In the genomic region with DNA sequence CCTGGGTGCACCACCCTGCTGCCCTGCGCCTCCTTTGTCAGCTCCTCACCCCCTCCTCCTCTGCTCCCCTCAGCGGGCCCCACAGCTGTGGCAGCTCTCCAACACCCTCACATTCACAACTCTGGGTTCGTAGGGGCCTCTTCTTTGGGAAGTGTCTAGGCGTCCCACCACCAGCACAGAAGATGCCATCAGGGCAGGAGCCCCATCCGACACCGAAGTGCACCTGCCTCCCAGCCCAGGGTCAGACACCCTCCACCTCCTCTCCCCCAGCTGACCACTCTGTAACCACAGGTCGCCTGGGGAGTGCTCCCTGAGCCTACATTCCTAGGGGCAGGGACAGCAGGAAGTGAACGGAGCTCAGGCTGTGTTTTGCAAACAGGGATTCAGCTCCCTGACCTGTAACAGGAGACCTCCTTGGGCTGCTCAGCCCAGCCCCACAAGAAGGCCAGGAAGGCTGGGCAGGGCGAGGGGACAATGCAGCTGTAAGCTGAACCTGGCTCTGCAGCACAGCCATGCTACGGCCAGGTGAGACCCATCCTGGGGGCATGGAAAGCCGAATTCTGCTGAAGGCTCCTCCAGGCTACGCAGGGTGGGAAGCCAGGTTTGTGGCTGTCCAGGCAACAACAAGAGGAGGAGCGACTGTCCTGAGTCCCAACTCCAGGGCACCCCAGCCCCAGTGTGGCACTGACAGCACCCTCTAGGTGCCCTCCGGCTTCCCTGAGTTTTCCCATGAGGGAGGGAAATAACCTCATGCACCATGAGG, we compare ENCODE assay signal across 21 cellular contexts.
DNase-seq lines count a peak whose midpoint lies in the region; ATAC-seq and TF ChIP-seq lines count a peak whose summit lies in the region.
"Had no signal": no experiment of that assay in that cellular context is flagged by ENCODE, and none has a peak within 500 bp of the region (broad histone marks: within the 10 kb centered on the region; RNA-seq: fewer than 3 reads in every experiment).

No MANE protein-coding gene starts in this region.

- peak overlapping the region; percentile 85; the same call in 1 of the 2 replicates for H3K27ac ChIP-seq in VCaP
- no peak overlapping the region for H3K27ac ChIP-seq in trophoblast cell (ENCODE audit: low read depth, low read length)
- H3K27ac ChIP-seq: HL-60, KMS-11 had no signal

- DNase-seq in GM13976 (ENCODE audit: low spot score) (peak; percentile 56), trophoblast cell (no peak)
- DNase-seq in activated T-helper 1 cell treated with anti-CD3 and anti-CD28 coated beads, Interleukin-12 subunit alpha, Interleukin-12 subunit beta, Interleukin-2, Interleukin-4 antibody, amounts not matched to agents 30 ng/mL and 10 ng/mL and 1 ng/mL, durations not matched to agents 14 hours and 24 hours and 36 hours (ENCODE audit: low spot score) = no peak
- DNase-seq in stimulated activated naive CD4-positive, alpha-beta T cell (lab: John Stamatoyannopoulos, UW) = no peak
- DNase-seq in activated T-cell treated with anti-CD3 and anti-CD28 coated beads, Interleukin-2, amount 50 U/mL, for 48 hours = no peak
- DNase-seq: COR-L47, DMS153, EL, HCEC 1CT, NCI-H1092 treated with DMSO at 0.1 percent for 48 hours, NCI-H1694, NCI-H2107, NCI-H446, NCI-H748 treated with DMSO at 0.1 percent for 48 hours, Right ventricle myocardium superior had no signal

- H4K91ac ChIP-seq in trophoblast cell (ENCODE audit: low read depth, low read length) = no peak overlapping the region

- H4K12ac ChIP-seq in trophoblast cell (ENCODE audit: low read depth, low read length) = no peak overlapping the region

- TF ChIP-seq CTCF in GM13976 (IDR thresholded peaks at IDR 0.05; ENCODE audit: borderline replicate concordance, control extremely low read depth, extremely low read depth, insufficient read depth, missing control alignments) = no peak
- TF ChIP-seq CTCF in VCaP (conservative IDR thresholded peaks at IDR 0.05) = no peak

- no peak overlapping the region for H4K8ac ChIP-seq in trophoblast cell (ENCODE audit: low read depth, low read length)

- H3K79me2 ChIP-seq in trophoblast cell (ENCODE audit: control insufficient read depth, insufficient read depth, low read length, poor library complexity) = no peaks in the 10 kb centered on the region

- H3K4me1 Mint-ChIP-seq in activated T-helper 1 cell treated with anti-CD3 and anti-CD28 coated beads, Interleukin-12 subunit alpha, Interleukin-12 subunit beta, Interleukin-2, Interleukin-4 antibody, amounts not matched to agents 30 ng/mL and 10 ng/mL and 1 ng/mL, durations not matched to agents 14 hours and 24 hours and 36 hours (ENCODE audit: low read depth) = no peaks in the 10 kb centered on the region
- H3K4me1 Mint-ChIP-seq: CD14-positive monocyte had no signal

- no peak overlapping the region for H2BK120ac ChIP-seq in trophoblast cell (ENCODE audit: insufficient read depth, low read length, poor library complexity)

- no peak overlapping the region for H3K18ac ChIP-seq in trophoblast cell (ENCODE audit: low read length)

- H3K9me3 Mint-ChIP-seq in activated T-helper 1 cell treated with anti-CD3 and anti-CD28 coated beads, Interleukin-12 subunit alpha, Interleukin-12 subunit beta, Interleukin-2, Interleukin-4 antibody, amounts not matched to agents 30 ng/mL and 10 ng/mL and 1 ng/mL, durations not matched to agents 14 hours and 24 hours and 36 hours = no peaks in the 10 kb centered on the region

- H3K27me3 ChIP-seq in trophoblast cell (ENCODE audit: insufficient read depth, low read length) = no peaks in the 10 kb centered on the region

- in situ Hi-C loops in GM13976 (cut with MboI; ENCODE audit: low sequenced_read_pairs, unreplicated experiment) = no loop called here

- no peak overlapping the region for H3K14ac ChIP-seq in trophoblast cell (ENCODE audit: low read length)

- no peak overlapping the region for H3K4ac ChIP-seq in trophoblast cell (ENCODE audit: low read depth, low read length)

- ATAC-seq in activated CD4-positive, CD25-positive, alpha-beta regulatory T cell treated with anti-CD3 and anti-CD28 coated beads, Interleukin-2, amount 50 U/mL, for 24 hours = no peak

- H3K4me3 Mint-ChIP-seq in activated T-helper 1 cell treated with anti-CD3 and anti-CD28 coated beads, Interleukin-12 subunit alpha, Interleukin-12 subunit beta, Interleukin-2, Interleukin-4 antibody, amounts not matched to agents 30 ng/mL and 10 ng/mL and 1 ng/mL, durations not matched to agents 14 hours and 24 hours and 36 hours = no peak overlapping the region
- H3K4me3 Mint-ChIP-seq: CD14-positive monocyte had no signal

- no peak overlapping the region for H2BK5ac ChIP-seq in trophoblast cell (ENCODE audit: low read depth, low read length, poor library complexity)

- peaks cover 0 to 3% of the 10 kb centered on the region in 2 experiments for H3K36me3 ChIP-seq in trophoblast cell (ENCODE audit: control insufficient read depth in 1 of 2, insufficient read depth in 2 of 2, low read length in 2 of 2)

- no CpG with 5 or more reads among the region's 14 CpGs for WGBS in trophoblast cell (ENCODE audit: extremely low coverage, insufficient coverage, insufficient read length)

- H3K9me3 ChIP-seq in iPS-18c (ENCODE audit: control insufficient read depth, insufficient read depth, low read length) (peaks cover 58% of the 10 kb centered on the region), trophoblast cell (ENCODE audit: insufficient read depth, low read depth, low read length) (peaks cover 27% of the 10 kb centered on the region)

- H3K4me3 ChIP-seq in iPS-18c (ENCODE audit: insufficient read depth, low read depth, low read length) = peak overlapping the region; percentile 36; the same call in 1 of the 2 replicates
- peak overlapping the region; percentile 55 for H3K4me3 ChIP-seq in trophoblast cell (ENCODE audit: low read depth, low read length)

- no peak overlapping the region for H2BK12ac ChIP-seq in trophoblast cell (ENCODE audit: low read length)

- intact Hi-C loops in activated T-helper 1 cell treated with anti-CD3 and anti-CD28 coated beads, Interleukin-12 subunit alpha, Interleukin-12 subunit beta, Interleukin-2, Interleukin-4 antibody, amounts not matched to agents 30 ng/mL and 10 ng/mL and 1 ng/mL, durations not matched to agents 14 hours and 24 hours and 36 hours (cut with micrococcal nuclease) = no loop called here

- H3K9ac ChIP-seq in trophoblast cell (ENCODE audit: low read length) = no peak overlapping the region
- H3K9ac ChIP-seq: KMS-11 had no signal

- no peak overlapping the region for H2AFZ ChIP-seq in trophoblast cell (ENCODE audit: insufficient read depth, low read length, poor library complexity)

- no peak overlapping the region for H3K4me2 ChIP-seq in trophoblast cell (ENCODE audit: low read length)
- H3K4me2 ChIP-seq: KMS-11 had no signal

- H3K36me3 Mint-ChIP-seq in activated T-helper 1 cell treated with anti-CD3 and anti-CD28 coated beads, Interleukin-12 subunit alpha, Interleukin-12 subunit beta, Interleukin-2, Interleukin-4 antibody, amounts not matched to agents 30 ng/mL and 10 ng/mL and 1 ng/mL, durations not matched to agents 14 hours and 24 hours and 36 hours (ENCODE audit: low read depth) = no peaks in the 10 kb centered on the region
- H3K36me3 Mint-ChIP-seq: CD14-positive monocyte had no signal

- H3K27me3 Mint-ChIP-seq in activated T-helper 1 cell treated with anti-CD3 and anti-CD28 coated beads, Interleukin-12 subunit alpha, Interleukin-12 subunit beta, Interleukin-2, Interleukin-4 antibody, amounts not matched to agents 30 ng/mL and 10 ng/mL and 1 ng/mL, durations not matched to agents 14 hours and 24 hours and 36 hours (ENCODE audit: insufficient read depth) = no peaks in the 10 kb centered on the region

- H3K23ac ChIP-seq in trophoblast cell (ENCODE audit: low read length) = no peak overlapping the region

- no peak overlapping the region for H2AK5ac ChIP-seq in trophoblast cell (ENCODE audit: low read length)

- no peaks in the 10 kb centered on the region for H3K4me1 ChIP-seq in trophoblast cell (ENCODE audit: control insufficient read depth in 1 of 2, insufficient read depth in 2 of 2, low read length in 2 of 2)

- no peaks in the 10 kb centered on the region for H3K79me1 ChIP-seq in trophoblast cell (ENCODE audit: low read length)

- no peak overlapping the region for H3K27ac Mint-ChIP-seq in activated T-helper 1 cell treated with anti-CD3 and anti-CD28 coated beads, Interleukin-12 subunit alpha, Interleukin-12 subunit beta, Interleukin-2, Interleukin-4 antibody, amounts not matched to agents 30 ng/mL and 10 ng/mL and 1 ng/mL, durations not matched to agents 14 hours and 24 hours and 36 hours
- H3K27ac Mint-ChIP-seq: CD14-positive monocyte had no signal
